In genomic region chr2:232203166-232203891, GRCh38 we compare ENCODE assay signal across 16 cellular contexts.
"Had no signal": no experiment of that assay in that cellular context is flagged by ENCODE, and none has a peak within 500 bp of the region (broad histone marks: within the 10 kb centered on the region; RNA-seq: fewer than 3 reads in every experiment).

No MANE protein-coding gene starts in this region.

- H3K4me1 ChIP-seq: breast epithelium, prostate gland, SJSA1 had no signal

- H3K9me3 ChIP-seq: breast epithelium, prostate gland, right lobe of liver, SJSA1, tibial artery had no signal

- H3K27me3 ChIP-seq: breast epithelium, right lobe of liver, SJSA1, tibial artery had no signal

- H3K27me3 Mint-ChIP-seq: activated CD4-positive, alpha-beta T cell treated with anti-CD3 and anti-CD28 coated beads, Interleukin-2, amount 10 ng/mL, durations not matched to agents 7 days and 5 days; activated naive CD8-positive, alpha-beta T cell; stimulated activated naive CD8-positive, alpha-beta T cell treated with anti-CD3 and anti-CD28 coated beads, Interleukin-15, Interleukin-2, amounts not matched to agents 100 ng/mL and 50 ng/mL, for 24 hours had no signal

- H3K4me3 ChIP-seq: breast epithelium, prostate gland, right lobe of liver, SJSA1, tibial artery had no signal

- H3K27ac Mint-ChIP-seq: activated CD4-positive, alpha-beta T cell treated with anti-CD3 and anti-CD28 coated beads, Interleukin-2, amount 10 ng/mL, durations not matched to agents 7 days and 5 days; activated naive CD8-positive, alpha-beta T cell; nephron progenitor cell; stimulated activated naive CD8-positive, alpha-beta T cell treated with anti-CD3 and anti-CD28 coated beads, Interleukin-15, Interleukin-2, amounts not matched to agents 100 ng/mL and 50 ng/mL, for 24 hours had no signal

- H3K27ac ChIP-seq: breast epithelium, prostate gland, right lobe of liver, SJSA1, tibial artery had no signal

- H3K36me3 ChIP-seq: breast epithelium, prostate gland, SJSA1 had no signal

- H3K9me3 Mint-ChIP-seq: activated CD4-positive, alpha-beta T cell treated with anti-CD3 and anti-CD28 coated beads, Interleukin-2, amount 10 ng/mL, durations not matched to agents 7 days and 5 days; nephron progenitor cell; stimulated activated naive CD8-positive, alpha-beta T cell treated with anti-CD3 and anti-CD28 coated beads, Interleukin-15, Interleukin-2, amounts not matched to agents 100 ng/mL and 50 ng/mL, for 24 hours had no signal

- H3K4me3 Mint-ChIP-seq: activated CD4-positive, alpha-beta T cell treated with anti-CD3 and anti-CD28 coated beads, Interleukin-2, amount 10 ng/mL, durations not matched to agents 7 days and 5 days; activated naive CD8-positive, alpha-beta T cell; nephron progenitor cell; stimulated activated naive CD8-positive, alpha-beta T cell treated with anti-CD3 and anti-CD28 coated beads, Interleukin-15, Interleukin-2, amounts not matched to agents 100 ng/mL and 50 ng/mL, for 24 hours had no signal

- DNase-seq: activated CD4-positive, alpha-beta T cell treated with anti-CD3 and anti-CD28 coated beads, Interleukin-2, amount 10 ng/mL, durations not matched to agents 7 days and 5 days; activated CD8-positive, alpha-beta memory T cell treated with anti-CD3 and anti-CD28 coated beads, Interleukin-2, amount 50 U/mL, for 48 hours; activated gamma-delta T cell treated with Interleukin-2 at 50 U/mL for 16 hours; amygdala; dermis blood vessel endothelial cell; hippocampal formation; kidney; mesendoderm; nephron progenitor cell; right lobe of liver; tibial artery had no signal
